ENCODE assay signal across 30 cellular contexts in the genomic region with DNA sequence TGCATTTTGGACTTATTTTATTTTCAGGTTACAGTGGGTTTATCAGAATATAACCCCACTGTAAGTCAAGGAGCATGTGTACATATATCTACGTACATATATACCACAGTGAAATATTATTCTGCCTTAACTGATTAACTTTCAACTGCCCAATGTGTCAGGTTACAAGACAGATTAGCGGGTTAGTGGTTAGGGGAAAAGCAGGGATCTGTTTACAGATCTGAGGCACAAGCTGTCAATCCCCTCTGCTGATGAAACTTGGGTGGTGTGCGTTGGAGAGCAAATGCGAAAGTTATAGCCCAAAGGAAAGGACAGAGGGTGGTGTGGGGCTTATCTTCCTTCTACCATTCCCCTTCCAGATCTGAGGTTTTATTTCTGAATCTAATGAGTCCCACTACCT.
"Had no signal": no experiment of that assay in that cellular context is flagged by ENCODE, and none has a peak within 500 bp of the region (broad histone marks: within the 10 kb centered on the region; RNA-seq: fewer than 3 reads in every experiment).

No MANE protein-coding gene starts in this region.

- DNase-seq: activated CD4-positive, alpha-beta T cell treated with anti-CD3 and anti-CD28 coated beads for 1 hour; activated CD4-positive, alpha-beta T cell treated with anti-CD3 and anti-CD28 coated beads for 48 hours; activated CD4-positive, alpha-beta T cell treated with anti-CD3 and anti-CD28 coated beads, Interleukin-2, amount 50 U/mL, for 1 hour; activated CD4-positive, alpha-beta T cell treated with anti-CD3 and anti-CD28 coated beads, Interleukin-2, amount 50 U/mL, for 48 hours; activated CD8-positive, alpha-beta memory T cell treated with anti-CD3 and anti-CD28 coated beads for 24 hours; activated CD8-positive, alpha-beta memory T cell treated with anti-CD3 and anti-CD28 coated beads, Interleukin-2, amount 50 U/mL, for 4 hours; activated CD8-positive, alpha-beta T cell treated with anti-CD3 and anti-CD28 coated beads for 36 hours; activated gamma-delta T cell; activated naive CD4-positive, alpha-beta T cell; activated naive CD4-positive, alpha-beta T cell treated with anti-CD3 and anti-CD28 coated beads, Interleukin-2, amount 10 ng/mL, durations not matched to agents 7 days and 5 days; activated naive CD8-positive, alpha-beta T cell treated with anti-CD3 and anti-CD28 coated beads, Interleukin-2, amount 10 ng/mL, durations not matched to agents 7 days and 5 days; activated T-cell treated with anti-CD3 and anti-CD28 coated beads, Interleukin-2, amount 50 U/mL, for 1 hour; activated T-cell treated with anti-CD3 and anti-CD28 coated beads, Interleukin-2, amount 50 U/mL, for 48 hours; anterior cingulate cortex; brain microvascular endothelial cell; dermis blood vessel endothelial cell; effector CD4-positive, alpha-beta T cell; effector memory CD8-positive, alpha-beta T cell; erythroblast; foreskin keratinocyte; gastrocnemius medialis; glutamatergic neuron; heart left ventricle; T-helper 2 cell had no signal

- H3K4me3 Mint-ChIP-seq: activated CD8-positive, alpha-beta T cell treated with anti-CD3 and anti-CD28 coated beads for 36 hours; activated naive CD4-positive, alpha-beta T cell treated with anti-CD3 and anti-CD28 coated beads, Interleukin-2, amount 10 ng/mL, durations not matched to agents 7 days and 5 days; activated naive CD8-positive, alpha-beta T cell treated with anti-CD3 and anti-CD28 coated beads, Interleukin-2, amount 10 ng/mL, durations not matched to agents 7 days and 5 days; activated T-helper 1 cell treated with anti-CD3 and anti-CD28 coated beads, Interleukin-12 subunit alpha, Interleukin-12 subunit beta, Interleukin-2, Interleukin-4 antibody, amounts not matched to agents 30 ng/mL and 10 ng/mL and 1 ng/mL, durations not matched to agents 14 hours and 24 hours and 36 hours; central memory CD8-positive, alpha-beta T cell; effector memory CD8-positive, alpha-beta T cell; WTC11 had no signal

- H3K4me3 ChIP-seq: coronary artery, esophagus muscularis mucosa, gastrocnemius medialis, heart left ventricle had no signal

- H3K9me3 Mint-ChIP-seq: activated CD8-positive, alpha-beta T cell treated with anti-CD3 and anti-CD28 coated beads for 36 hours; activated naive CD4-positive, alpha-beta T cell treated with anti-CD3 and anti-CD28 coated beads, Interleukin-2, amount 10 ng/mL, durations not matched to agents 7 days and 5 days; activated naive CD4-positive, alpha-beta T cell treated with anti-CD3 and anti-CD28 coated beads, Interleukin-2, amount 50 U/mL, for 72 hours; activated naive CD8-positive, alpha-beta T cell treated with anti-CD3 and anti-CD28 coated beads, Interleukin-2, amount 10 ng/mL, durations not matched to agents 7 days and 5 days; activated T-helper 1 cell treated with anti-CD3 and anti-CD28 coated beads, Interleukin-12 subunit alpha, Interleukin-12 subunit beta, Interleukin-2, Interleukin-4 antibody, amounts not matched to agents 30 ng/mL and 10 ng/mL and 1 ng/mL, durations not matched to agents 14 hours and 24 hours and 36 hours had no signal

- H3K27me3 Mint-ChIP-seq: activated CD8-positive, alpha-beta T cell treated with anti-CD3 and anti-CD28 coated beads for 36 hours; activated naive CD4-positive, alpha-beta T cell treated with anti-CD3 and anti-CD28 coated beads, Interleukin-2, amount 10 ng/mL, durations not matched to agents 7 days and 5 days; activated naive CD8-positive, alpha-beta T cell treated with anti-CD3 and anti-CD28 coated beads, Interleukin-2, amount 10 ng/mL, durations not matched to agents 7 days and 5 days; central memory CD8-positive, alpha-beta T cell; effector memory CD8-positive, alpha-beta T cell had no signal

- H3K27me3 ChIP-seq: brain microvascular endothelial cell, esophagus muscularis mucosa, foreskin keratinocyte, gastrocnemius medialis had no signal

- H3K36me3 Mint-ChIP-seq: activated naive CD4-positive, alpha-beta T cell treated with anti-CD3 and anti-CD28 coated beads, Interleukin-2, amount 10 ng/mL, durations not matched to agents 7 days and 5 days; activated naive CD4-positive, alpha-beta T cell treated with anti-CD3 and anti-CD28 coated beads, Interleukin-2, amount 50 U/mL, for 72 hours; activated naive CD8-positive, alpha-beta T cell treated with anti-CD3 and anti-CD28 coated beads, Interleukin-2, amount 10 ng/mL, durations not matched to agents 7 days and 5 days; WTC11 had no signal

- H3K4me1 Mint-ChIP-seq: activated naive CD4-positive, alpha-beta T cell treated with anti-CD3 and anti-CD28 coated beads, Interleukin-2, amount 10 ng/mL, durations not matched to agents 7 days and 5 days; activated naive CD8-positive, alpha-beta T cell treated with anti-CD3 and anti-CD28 coated beads, Interleukin-2, amount 10 ng/mL, durations not matched to agents 7 days and 5 days; central memory CD8-positive, alpha-beta T cell had no signal

- H3K9me3 ChIP-seq: esophagus muscularis mucosa, gastrocnemius medialis had no signal

- H3K27ac ChIP-seq: brain microvascular endothelial cell, coronary artery, esophagus muscularis mucosa, foreskin keratinocyte, gastrocnemius medialis, heart left ventricle had no signal

- H3K27ac Mint-ChIP-seq: activated CD8-positive, alpha-beta T cell treated with anti-CD3 and anti-CD28 coated beads for 36 hours; activated naive CD4-positive, alpha-beta T cell treated with anti-CD3 and anti-CD28 coated beads, Interleukin-2, amount 10 ng/mL, durations not matched to agents 7 days and 5 days; activated naive CD4-positive, alpha-beta T cell treated with anti-CD3 and anti-CD28 coated beads, Interleukin-2, amount 50 U/mL, for 72 hours; activated naive CD8-positive, alpha-beta T cell treated with anti-CD3 and anti-CD28 coated beads, Interleukin-2, amount 10 ng/mL, durations not matched to agents 7 days and 5 days; activated T-helper 1 cell treated with anti-CD3 and anti-CD28 coated beads, Interleukin-12 subunit alpha, Interleukin-12 subunit beta, Interleukin-2, Interleukin-4 antibody, amounts not matched to agents 30 ng/mL and 10 ng/mL and 1 ng/mL, durations not matched to agents 14 hours and 24 hours and 36 hours; effector memory CD8-positive, alpha-beta T cell; WTC11 had no signal

- ATAC-seq: activated CD8-positive, alpha-beta T cell treated with anti-CD3 and anti-CD28 coated beads for 36 hours; activated naive CD4-positive, alpha-beta T cell treated with anti-CD3 and anti-CD28 coated beads, Interleukin-2, amount 50 U/mL, for 72 hours; effector memory CD8-positive, alpha-beta T cell; foreskin keratinocyte; gastrocnemius medialis; heart left ventricle; WTC11 had no signal

- H3K36me3 ChIP-seq: brain microvascular endothelial cell, esophagus muscularis mucosa, gastrocnemius medialis, heart left ventricle had no signal

- H3K4me1 ChIP-seq: esophagus muscularis mucosa, foreskin keratinocyte, gastrocnemius medialis, heart left ventricle had no signal
